Comparison of ENCODE assay signal across 12 cellular contexts in genomic region chr9:134706522-134706921, GRCh38.
DNase-seq lines count a peak whose midpoint lies in the region; ATAC-seq and TF ChIP-seq lines count a peak whose summit lies in the region.
"Had no signal": no experiment of that assay in that cellular context is flagged by ENCODE, and none has a peak within 500 bp of the region (broad histone marks: within the 10 kb centered on the region; RNA-seq: fewer than 3 reads in every experiment).

No MANE protein-coding gene starts in this region.

- H3K9ac ChIP-seq in Loucy (ENCODE audit: low read depth, low read length, poor library complexity, severe bottlenecking): peak overlapping the region; percentile 61
- H3K9ac ChIP-seq in muscle layer of colon (ENCODE audit: low read length): peak overlapping the region; percentile 66

- H3K9me2 ChIP-seq in Loucy (replicated peaks; ENCODE audit: low read depth, low read length): no peaks in the 10 kb centered on the region

- TF ChIP-seq CTCF in Loucy (conservative IDR thresholded peaks at IDR 0.05; ENCODE audit: low read length): no peak
- TF ChIP-seq CTCF in chondrocyte (IDR thresholded peaks at IDR 0.05): no peak
- TF ChIP-seq CTCF in tibial nerve (IDR thresholded peaks at IDR 0.05): no peak

- no peak overlapping the region for H3K4me3 Mint-ChIP-seq in chondrocyte (ENCODE audit: unreplicated experiment)
- H3K4me3 Mint-ChIP-seq: activated naive CD8-positive, alpha-beta T cell treated with anti-CD3 and anti-CD28 coated beads, Interleukin-2, amount 10 ng/mL, durations not matched to agents 7 days and 5 days; CD8-positive, alpha-beta T cell had no signal

- H2AFZ ChIP-seq in Loucy (ENCODE audit: low read length): no peak overlapping the region

- H3K9me3 ChIP-seq in Loucy (ENCODE audit: insufficient read depth, low read depth, low read length) (no peaks in the 10 kb centered on the region), muscle layer of colon (ENCODE audit: low read length) (no peaks in the 10 kb centered on the region), tibial nerve (no peaks in the 10 kb centered on the region)

- H3K4me1 ChIP-seq in Loucy (ENCODE audit: insufficient read depth, low read length, poor library complexity, severe bottlenecking) (peaks cover 26% of the 10 kb centered on the region), muscle layer of colon (ENCODE audit: insufficient read depth, low read length) (peaks cover 86% of the 10 kb centered on the region), tibial nerve (peaks cover 2 to 89% (median 21%) of the 10 kb centered on the region in 4 donors)

- no peaks in the 10 kb centered on the region; the same call in 1 of the 2 replicates for H3K36me3 ChIP-seq in Loucy (ENCODE audit: insufficient read depth, low read length)
- H3K36me3 ChIP-seq in muscle layer of colon (ENCODE audit: insufficient read depth, low read length): peaks cover 14% of the 10 kb centered on the region
- H3K36me3 ChIP-seq in tibial nerve: peaks cover 0 to 40% (median 1%) of the 10 kb centered on the region in 3 donors

- peak overlapping the region; percentile 93 for H3K27ac Mint-ChIP-seq in chondrocyte (ENCODE audit: unreplicated experiment)
- H3K27ac Mint-ChIP-seq: activated naive CD8-positive, alpha-beta T cell treated with anti-CD3 and anti-CD28 coated beads, Interleukin-2, amount 10 ng/mL, durations not matched to agents 7 days and 5 days; CD8-positive, alpha-beta T cell had no signal

- no peaks in the 10 kb centered on the region for H3K27me3 Mint-ChIP-seq in chondrocyte (ENCODE audit: low read depth)
- H3K27me3 Mint-ChIP-seq: activated naive CD8-positive, alpha-beta T cell treated with anti-CD3 and anti-CD28 coated beads, Interleukin-2, amount 10 ng/mL, durations not matched to agents 7 days and 5 days had no signal

- H3K79me2 ChIP-seq in Loucy (ENCODE audit: insufficient read depth, low read length): no peaks in the 10 kb centered on the region

- H3K4me1 Mint-ChIP-seq in chondrocyte (ENCODE audit: low read depth): peaks cover 75% of the 10 kb centered on the region
- H3K4me1 Mint-ChIP-seq: activated naive CD8-positive, alpha-beta T cell treated with anti-CD3 and anti-CD28 coated beads, Interleukin-2, amount 10 ng/mL, durations not matched to agents 7 days and 5 days had no signal

- peak overlapping the region; percentile 49 for H3K4me2 ChIP-seq in Loucy (ENCODE audit: low read depth, low read length, poor library complexity, severe bottlenecking)

- H3K27me3 ChIP-seq in Loucy (ENCODE audit: insufficient read depth, low read length, poor library complexity, severe bottlenecking) (no peaks in the 10 kb centered on the region), muscle layer of colon (ENCODE audit: control insufficient read depth in 1 of 2, insufficient read depth in 2 of 2, low read length in 2 of 2) (no peaks in the 10 kb centered on the region), tibial nerve (no peaks in the 10 kb centered on the region)

- ATAC-seq in HG03025 (IDR thresholded peaks at IDR 0.05; ENCODE audit: low FRiP score, unreplicated experiment): no peak
- no peak for ATAC-seq in GM19035 (IDR thresholded peaks at IDR 0.05; ENCODE audit: unreplicated experiment)
- ATAC-seq: CD8-positive, alpha-beta T cell had no signal

- H4K20me1 ChIP-seq in Loucy (ENCODE audit: insufficient read depth, low read length, poor library complexity, severe bottlenecking): no peaks in the 10 kb centered on the region

- H3K27ac ChIP-seq in muscle layer of colon (ENCODE audit: low read depth, low read length) (peak overlapping the region; percentile 95), tibial nerve (peak overlapping the region; percentile 56 to 75 (median 70))

- DNase-seq in chondrocyte (ENCODE audit: low spot score) (no peak), tibial nerve (ENCODE audit: low spot score in 2 of 2) (no peak), NCI-H2029 treated with DMSO at 0.1 percent for 48 hours (lab: John Stamatoyannopoulos, UW) (no peak)
- DNase-seq: activated CD4-positive, alpha-beta T cell treated with anti-CD3 and anti-CD28 coated beads for 48 hours; activated naive CD8-positive, alpha-beta T cell treated with anti-CD3 and anti-CD28 coated beads, Interleukin-2, amount 10 ng/mL, durations not matched to agents 7 days and 5 days; activated T-cell treated with anti-CD3 and anti-CD28 coated beads, Interleukin-2, amount 50 U/mL, for 1 hour; CD8-positive, alpha-beta T cell; NCI-H774 had no signal

- no peak for TF ChIP-seq POLR2A in tibial nerve (IDR thresholded peaks at IDR 0.05)

- WGBS in tibial nerve, 2 donors: 38 to 86% methylated on average over 1 of the region's 6 CpGs

- H3K4me3 ChIP-seq in Loucy (ENCODE audit: low read length, poor library complexity, severe bottlenecking) (no peak overlapping the region), muscle layer of colon (ENCODE audit: low read depth in 1 of 2, low read length in 2 of 2) (peak overlapping the region in 1 of 2 donors; percentile 6), tibial nerve (no peak overlapping the region)

- peaks cover 36% of the 10 kb centered on the region for H3K36me3 Mint-ChIP-seq in chondrocyte (ENCODE audit: low read depth)
- H3K36me3 Mint-ChIP-seq: activated naive CD8-positive, alpha-beta T cell treated with anti-CD3 and anti-CD28 coated beads, Interleukin-2, amount 10 ng/mL, durations not matched to agents 7 days and 5 days; CD8-positive, alpha-beta T cell had no signal

- H3K9me3 Mint-ChIP-seq in chondrocyte (ENCODE audit: low read depth): no peaks in the 10 kb centered on the region
- H3K9me3 Mint-ChIP-seq: CD8-positive, alpha-beta T cell had no signal

- H3F3A ChIP-seq in Loucy (ENCODE audit: low read depth): no peaks in the 10 kb centered on the region

- no peak for TF ChIP-seq EP300 in tibial nerve (IDR thresholded peaks at IDR 0.05)
